Comparison of ENCODE assay signal across 8 cellular contexts in the genomic region with DNA sequence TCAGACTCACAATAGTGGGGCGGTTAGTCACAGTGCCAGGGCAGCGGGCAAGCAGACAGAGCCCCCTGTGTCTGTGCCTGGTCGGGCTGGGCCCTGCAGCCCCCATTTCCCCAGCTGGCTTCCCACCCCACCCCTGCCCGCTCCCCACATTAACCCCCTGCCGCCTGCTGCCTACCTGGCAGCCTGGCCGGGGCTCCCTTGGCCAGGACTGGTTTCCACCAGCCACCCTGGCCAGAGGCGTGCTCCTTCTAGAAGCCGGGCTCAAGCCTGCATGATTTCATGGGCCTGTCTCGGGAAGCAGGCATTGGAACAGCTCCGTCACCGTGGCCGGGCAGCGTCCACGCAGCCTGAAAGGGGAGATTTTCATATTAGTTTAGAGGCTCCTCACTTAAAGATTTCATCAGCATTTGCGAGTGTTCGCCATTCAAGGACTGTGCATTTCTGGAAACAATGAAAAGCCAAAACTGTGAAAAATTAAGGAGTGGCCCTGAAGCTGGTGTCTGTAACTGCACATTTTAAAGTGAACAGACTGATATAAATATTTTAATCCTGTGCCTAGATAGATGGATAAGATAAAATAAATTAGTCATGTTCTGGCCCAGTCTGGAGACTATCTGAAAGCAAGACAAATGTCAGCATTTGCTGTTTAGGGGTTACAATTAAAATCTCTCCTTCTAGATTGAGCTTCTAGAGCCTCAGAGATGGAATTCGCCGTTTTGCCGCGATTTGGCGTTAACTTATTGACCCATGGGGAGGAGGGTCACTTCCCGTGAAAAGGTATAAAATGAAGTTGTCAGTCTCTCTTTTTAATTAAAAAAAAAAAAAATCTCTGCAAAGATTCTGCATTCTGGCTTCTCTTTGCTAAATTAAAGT.
A peak's percentile ranks its signal among the peaks of the same experiment; 100 is the strongest.
DNase-seq lines count a peak whose midpoint lies in the region; ATAC-seq and TF ChIP-seq lines count a peak whose summit lies in the region.

No MANE protein-coding gene starts in this region.

- H3K4ac ChIP-seq in mesenchymal stem cell (ENCODE audit: low read depth in 1 of 2, low read length in 2 of 2): no peak overlapping the region

- H4K91ac ChIP-seq in mesenchymal stem cell (ENCODE audit: low read length): no peak overlapping the region

- H3K36me3 ChIP-seq in mammary epithelial cell (ENCODE audit: insufficient read depth, low read length): no peaks in the 10 kb centered on the region
- peaks cover 1 to 18% of the 10 kb centered on the region in 2 experiments for H3K36me3 ChIP-seq in mesenchymal stem cell (ENCODE audit: control insufficient read depth in 1 of 2, insufficient read depth in 2 of 2, low read depth in 1 of 2, low read length in 2 of 2)

- H2AFZ ChIP-seq in mammary epithelial cell (ENCODE audit: low read depth, low read length) (no peak overlapping the region), mesenchymal stem cell (ENCODE audit: low read depth, low read length) (no peak overlapping the region)

- peak overlapping the region; percentile 59 to 78 (median 72) for H3K4me3 ChIP-seq in mammary epithelial cell (replicated peaks in 1 of 3; ENCODE audit: insufficient read depth in 1 of 3, low read depth in 2 of 3, low read length in 3 of 3)
- H3K4me3 ChIP-seq in mesenchymal stem cell (ENCODE audit: insufficient read depth in 1 of 2, low read depth in 1 of 2, low read length in 2 of 2): peak overlapping the region in 1 of 2 experiments; percentile 87

- H3K4me1 ChIP-seq in mammary epithelial cell (ENCODE audit: insufficient read depth, low read length) (peaks cover 69% of the 10 kb centered on the region), mesenchymal stem cell (ENCODE audit: control insufficient read depth, insufficient read depth, low read depth, low read length) (peaks cover 35% of the 10 kb centered on the region)

- no peak overlapping the region for H4K8ac ChIP-seq in mesenchymal stem cell (ENCODE audit: low read length)

- TSS peak; percentile 14 for BruUV-seq in mammary epithelial cell (replicated peaks; lab: Mats Ljungman, UMichigan)

- dilution Hi-C loops in mammary epithelial cell (cut with HindIII; ENCODE audit: low sequenced_read_pairs): no loop called here

- intact Hi-C loops in Right ventricle myocardium superior (cut with DNase I): no loop called here
- intact Hi-C loops in Right ventricle myocardium inferior (cut with DNase I): loop anchor here (1.0 kb wide), 1 partner anchor 11 kb away; no protein-coding TSS in a partner anchor
- intact Hi-C loops in mammary epithelial cell (cut with micrococcal nuclease): loop anchor here (1.0 kb wide), 1 partner anchor 20 kb away; no protein-coding TSS in a partner anchor

- H3K18ac ChIP-seq in mesenchymal stem cell (ENCODE audit: low read depth in 1 of 2, low read length in 2 of 2): no peak overlapping the region

- H3K23ac ChIP-seq in mesenchymal stem cell (ENCODE audit: low read length in 2 of 2): no peak overlapping the region

- 2% methylated on average over 16 of the region's 22 CpGs for whole genome bisulfite sequencing in mammary epithelial cell (ENCODE audit: low coverage, missing lambda C conversion rate)
- WGBS in mesenchymal stem cell: 90% methylated on average over 19 of the region's 22 CpGs

- peak overlapping the region; percentile 97 for H3K4me2 ChIP-seq in mammary epithelial cell (ENCODE audit: insufficient read depth, low read depth, low read length)
- no peak overlapping the region for H3K4me2 ChIP-seq in mesenchymal stem cell (ENCODE audit: low read length, poor library complexity, severe bottlenecking)

- in situ Hi-C loops in mammary epithelial cell (cut with MboI; ENCODE audit: low sequenced_read_pairs in 2 of 2): loop anchor here in 1 of 2 donors (5.0 kb wide), 1 partner anchor 51 kb away; no protein-coding TSS in a partner anchor

- no peak overlapping the region for H2BK12ac ChIP-seq in mesenchymal stem cell (ENCODE audit: low read length in 2 of 2)

- H2BK120ac ChIP-seq in mesenchymal stem cell (ENCODE audit: low read depth, low read length): no peak overlapping the region

- H4K20me1 ChIP-seq in mammary epithelial cell (ENCODE audit: insufficient read depth, low read length): no peaks in the 10 kb centered on the region

- ATAC-seq in Right ventricle myocardium superior (ENCODE audit: poor library complexity): no peak
- ATAC-seq in Right ventricle myocardium inferior: no peak

- no peak for TF ChIP-seq CTCF in mammary epithelial cell (conservative IDR thresholded peaks at IDR 0.05 in 1 of 2, IDR thresholded peaks at IDR 0.05 in 1 of 2; ENCODE audit: extremely low read depth in 1 of 2, insufficient read depth in 1 of 2, low read depth in 1 of 2, low read length in 2 of 2)

- H2BK5ac ChIP-seq in mesenchymal stem cell (ENCODE audit: low read depth, low read length, poor library complexity, severe bottlenecking): no peak overlapping the region

- H2BK15ac ChIP-seq in mesenchymal stem cell (ENCODE audit: low read depth, poor library complexity, severe bottlenecking): no peak overlapping the region

- H3K9me3 ChIP-seq in mammary epithelial cell (replicated peaks; ENCODE audit: insufficient read depth, low read length): no peaks in the 10 kb centered on the region
- H3K9me3 ChIP-seq in mesenchymal stem cell (ENCODE audit: control insufficient read depth, low read length): no peaks in the 10 kb centered on the region

- no peak overlapping the region for H3K14ac ChIP-seq in mesenchymal stem cell (ENCODE audit: low read length in 2 of 2)

- H3K27me3 ChIP-seq in mammary epithelial cell (ENCODE audit: insufficient read depth, low read length) (no peaks in the 10 kb centered on the region), mesenchymal stem cell (ENCODE audit: control insufficient read depth in 1 of 2, insufficient read depth in 1 of 2, low read length in 2 of 2) (no peaks in the 10 kb centered on the region)

- peaks cover 80% of the 10 kb centered on the region for H3K79me2 ChIP-seq in mammary epithelial cell (ENCODE audit: insufficient read depth, low read length)

- H2AK5ac ChIP-seq in mesenchymal stem cell (ENCODE audit: low read length, severe bottlenecking): no peak overlapping the region

- CTCF ChIA-PET in mammary epithelial cell (lab: Charles Lee; ENCODE audit: low non-redundant PET): no interaction called here

- H3K27ac ChIP-seq in mammary epithelial cell (ENCODE audit: insufficient read depth, low read depth, low read length) (peak overlapping the region; percentile 87), mesenchymal stem cell (ENCODE audit: low read length, poor library complexity, severe bottlenecking) (no peak overlapping the region)

- DNase-seq in Right ventricle myocardium superior (peak; percentile 66), Right ventricle myocardium inferior (ENCODE audit: missing footprints) (no peak), mammary epithelial cell (peak; percentile 61), mesenchymal stem cell (no peak), activated gamma-delta T cell treated with Interleukin-2 at 50 U/mL for 16 hours (no peak), GM19240 (ENCODE audit: insufficient read length, low spot score) (no peak)
- DNase-seq in effector CD4-positive, alpha-beta T cell: no peak
- no peak for DNase-seq in stimulated activated CD4-positive, alpha-beta T cell treated with anti-CD3 and anti-CD28 coated beads, Interleukin-2, amount 100 ng/mL, for 48 hours

- peaks cover 36% of the 10 kb centered on the region for H3K79me1 ChIP-seq in mesenchymal stem cell (replicated peaks; ENCODE audit: low read length, poor library complexity, severe bottlenecking)

- H3K9ac ChIP-seq in mammary epithelial cell (ENCODE audit: insufficient read depth, low read length) (peak overlapping the region; percentile 92), mesenchymal stem cell (ENCODE audit: low read length) (peak overlapping the region; percentile 95)

Comparison
In these comparisons a context has a peak if more than half of its experiments do, and no peak if none do; other contexts are left out.
1. DNase-seq: peak in Right ventricle myocardium superior (single experiment) and mammary epithelial cell (single experiment); none in Right ventricle myocardium inferior (single experiment), mesenchymal stem cell (single experiment), activated gamma-delta T cell treated with Interleukin-2 at 50 U/mL for 16 hours (single experiment), effector CD4-positive, alpha-beta T cell (single experiment), GM19240 (single experiment) and stimulated activated CD4-positive, alpha-beta T cell treated with anti-CD3 and anti-CD28 coated beads, Interleukin-2, amount 100 ng/mL, for 48 hours (0 of 2).